ENCODE assay signal across 1 cellular context in genomic region chr1:76289692-76290091, GRCh38.
TF ChIP-seq lines count a peak whose summit lies in the region.

No MANE protein-coding gene starts in this region.

TF ChIP-seq in GM23338, 12 proteins besides CTCF, POLR2A, EP300 and RAD21 (continued from another document):
- no peak for TF ChIP-seq ZNF462 (CRISPR knock-in tag; IDR thresholded peaks at IDR 0.05)
- TF ChIP-seq ETS1 (IDR thresholded peaks at IDR 0.05), result no peak
- TF ChIP-seq CREB1 (CRISPR knock-in tag; IDR thresholded peaks at IDR 0.05; ENCODE audit: low read depth), result no peak
- TF ChIP-seq EZH2 (IDR thresholded peaks at IDR 0.05; ENCODE audit: low read depth, unreplicated experiment), result no peak
